In the genomic region with DNA sequence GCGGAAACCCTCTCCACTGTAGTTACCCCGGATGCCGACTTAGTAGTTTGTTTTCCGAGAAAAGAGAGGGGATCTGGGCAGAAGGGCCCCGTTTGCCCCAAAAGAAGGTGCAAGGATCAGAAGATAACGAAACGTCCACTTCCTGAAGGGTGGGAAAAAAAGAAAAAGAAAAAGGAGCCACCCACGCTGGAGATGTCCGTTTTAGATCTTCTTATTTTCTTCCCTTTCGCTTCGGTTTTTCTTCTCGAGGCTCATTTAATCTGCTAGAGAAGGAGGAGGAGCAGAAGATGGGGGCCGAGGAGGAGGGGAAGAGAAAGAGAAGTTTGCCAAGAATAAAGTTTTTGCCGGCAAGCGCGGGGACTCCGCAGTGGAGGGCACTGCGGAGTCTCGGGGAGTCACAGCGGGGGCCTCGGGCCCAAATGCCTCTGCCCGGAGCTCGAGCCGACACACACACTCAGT, we compare ENCODE assay signal across 8 cellular contexts. TPM values are rescaled to one million over a fixed set of nuclear protein-coding genes. Genes with fewer than 3 reads are reported as not detected.
DNase-seq lines count a peak whose midpoint lies in the region; ATAC-seq lines count a peak whose summit lies in the region.

No MANE protein-coding gene starts in this region.

- intact Hi-C loops in activated CD4-positive, alpha-beta T cell treated with anti-CD3 and anti-CD28 coated beads for 36 hours (cut with DNase I, micrococcal nuclease), result loop anchor here (2.0 to 5.0 kb wide), 7 partner anchors 121 to 454 kb away; a partner anchor contains a TSS

- CTCF ChIA-PET in activated CD4-positive, alpha-beta T cell treated with anti-CD3 and anti-CD28 coated beads for 36 hours (lab: Charles Lee), result interaction anchor here (0.7 to 1.9 kb wide), 5 partner anchors 14 to 258 kb away, joined by 3 to 21 read pairs (median 4); no protein-coding TSS in a partner anchor

- POLR2A ChIA-PET in activated CD4-positive, alpha-beta T cell treated with anti-CD3 and anti-CD28 coated beads for 36 hours (lab: Charles Lee), result interaction anchor here (0.6 to 1.2 kb wide), 7 partner anchors 7 to 365 kb away, joined by 4 to 14 read pairs (median 4); no protein-coding TSS in a partner anchor

- peak overlapping the region; percentile 85 for H3K4me3 Mint-ChIP-seq in activated CD4-positive, alpha-beta T cell treated with anti-CD3 and anti-CD28 coated beads for 36 hours
- peak overlapping the region; percentile 95 for H3K4me3 Mint-ChIP-seq in T-helper 1 cell treated with Interleukin-12 subunit alpha and Interleukin-12 subunit beta and Interleukin-4 antibody, amounts not matched to agents 30 μg/mL and 1 μg/mL, for 36 hours

- no peaks in the 10 kb centered on the region for H3K9me3 Mint-ChIP-seq in activated CD4-positive, alpha-beta T cell treated with anti-CD3 and anti-CD28 coated beads for 36 hours (ENCODE audit: low read depth)
- H3K9me3 Mint-ChIP-seq in T-helper 1 cell treated with Interleukin-12 subunit alpha and Interleukin-12 subunit beta and Interleukin-4 antibody, amounts not matched to agents 30 μg/mL and 1 μg/mL, for 36 hours, result no peaks in the 10 kb centered on the region

- H3K36me3 Mint-ChIP-seq in activated CD4-positive, alpha-beta T cell treated with anti-CD3 and anti-CD28 coated beads for 36 hours (ENCODE audit: low read depth), result peaks cover 29% of the 10 kb centered on the region
- peaks cover 24% of the 10 kb centered on the region for H3K36me3 Mint-ChIP-seq in T-helper 1 cell treated with Interleukin-12 subunit alpha and Interleukin-12 subunit beta and Interleukin-4 antibody, amounts not matched to agents 30 μg/mL and 1 μg/mL, for 36 hours (ENCODE audit: low read depth)

- H3K4me1 Mint-ChIP-seq in activated CD4-positive, alpha-beta T cell treated with anti-CD3 and anti-CD28 coated beads for 36 hours, result peaks cover 29% of the 10 kb centered on the region
- peaks cover 41% of the 10 kb centered on the region for H3K4me1 Mint-ChIP-seq in T-helper 1 cell treated with Interleukin-12 subunit alpha and Interleukin-12 subunit beta and Interleukin-4 antibody, amounts not matched to agents 30 μg/mL and 1 μg/mL, for 36 hours (ENCODE audit: low read depth)

- H3K4me3 ChIP-seq in skeletal muscle cell (ENCODE audit: low read depth, low read length), result peak overlapping the region; percentile 65

- H3K27ac Mint-ChIP-seq in activated CD4-positive, alpha-beta T cell treated with anti-CD3 and anti-CD28 coated beads for 36 hours, result peak overlapping the region; percentile 94
- peak overlapping the region; percentile 94 for H3K27ac Mint-ChIP-seq in T-helper 1 cell treated with Interleukin-12 subunit alpha and Interleukin-12 subunit beta and Interleukin-4 antibody, amounts not matched to agents 30 μg/mL and 1 μg/mL, for 36 hours

- peaks cover 12% of the 10 kb centered on the region for H3K27me3 Mint-ChIP-seq in activated CD4-positive, alpha-beta T cell treated with anti-CD3 and anti-CD28 coated beads for 36 hours
- peaks cover 22% of the 10 kb centered on the region for H3K27me3 Mint-ChIP-seq in T-helper 1 cell treated with Interleukin-12 subunit alpha and Interleukin-12 subunit beta and Interleukin-4 antibody, amounts not matched to agents 30 μg/mL and 1 μg/mL, for 36 hours (ENCODE audit: low read depth)

- ATAC-seq in activated CD4-positive, alpha-beta T cell treated with anti-CD3 and anti-CD28 coated beads for 36 hours, result no peak

- no peak for DNase-seq in activated CD4-positive, alpha-beta T cell treated with anti-CD3 and anti-CD28 coated beads for 36 hours
- DNase-seq in activated CD4-positive, alpha-beta T cell treated with anti-CD3 and anti-CD28 coated beads for 48 hours, result no peak
- DNase-seq in fibroblast of peridontal ligament (ENCODE audit: extremely low read depth) (peak; percentile 35), skeletal muscle cell (ENCODE audit: low read depth) (no peak), pons (ENCODE audit: low spot score) (no peak), inferior parietal cortex (ENCODE audit: extremely low spot score) (no peak), SKM-1 (lab: John Stamatoyannopoulos, UW; ENCODE audit: unreplicated experiment) (no peak)

RNA-seq across cellular contexts. Expression of a gene that starts 0.5 kb away (rescaled TPM):
- total RNA-seq in activated CD4-positive, alpha-beta T cell treated with anti-CD3 and anti-CD28 coated beads for 36 hours, result 100 to 1,000 TPM; 175 to 302 TPM
